ENCODE assay signal across 22 cellular contexts in the genomic region with DNA sequence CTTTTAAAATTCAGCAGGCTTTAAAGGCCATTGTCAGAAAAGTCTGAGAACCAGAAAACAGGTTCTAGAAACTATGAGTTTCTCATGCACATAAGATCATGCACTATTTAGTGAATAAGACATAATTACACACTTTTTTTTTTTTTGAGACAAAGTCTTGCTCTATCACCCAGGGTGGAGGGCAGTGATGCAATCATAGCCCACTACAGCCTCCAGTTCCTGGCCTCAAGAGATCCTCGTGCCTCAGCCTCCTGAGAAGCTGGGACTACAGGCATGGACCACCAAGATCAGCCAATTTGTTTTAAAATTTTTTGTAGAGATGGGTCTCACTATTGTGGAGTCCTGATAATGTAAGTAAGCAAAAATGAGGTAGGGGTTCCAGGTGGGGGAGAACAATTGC.
DNase-seq lines count a peak whose midpoint lies in the region; ATAC-seq and TF ChIP-seq lines count a peak whose summit lies in the region.
"Had no signal": no experiment of that assay in that cellular context is flagged by ENCODE, and none has a peak within 500 bp of the region (broad histone marks: within the 10 kb centered on the region; RNA-seq: fewer than 3 reads in every experiment).

No MANE protein-coding gene starts in this region.

- H3K27ac ChIP-seq in CD4-positive, CD25-positive, alpha-beta regulatory T cell (ENCODE audit: insufficient read depth, low read length, poor library complexity, severe bottlenecking): peak overlapping the region; percentile 57
- H3K27ac ChIP-seq in HUES6 (ENCODE audit: low read depth, low read length) (0 out of 2 replicates have a peak overlapping the region, but pooled peaks have one; percentile 23), neutrophil (peak overlapping the region; percentile 55)
- H3K27ac ChIP-seq: GM23248, psoas muscle, testis, vagina, WERI-Rb-1 had no signal

- peak overlapping the region; percentile 75 for H3K4me3 ChIP-seq in CD4-positive, CD25-positive, alpha-beta regulatory T cell (ENCODE audit: low read depth, low read length)
- H3K4me3 ChIP-seq in HUES6 (ENCODE audit: low read depth, low read length) (no peak overlapping the region), neutrophil (ENCODE audit: low read depth in 1 of 2, low read length in 1 of 2) (no peak overlapping the region), MG63 (no peak overlapping the region)
- H3K4me3 ChIP-seq: GM23248, heart left ventricle, psoas muscle, testis, vagina had no signal

- H3K36me3 ChIP-seq in CD4-positive, CD25-positive, alpha-beta regulatory T cell (ENCODE audit: control insufficient read depth, insufficient read depth, low read length): no peaks in the 10 kb centered on the region
- H3K36me3 ChIP-seq in HUES6 (ENCODE audit: control insufficient read depth, insufficient read depth, low read length) (no peaks in the 10 kb centered on the region), neutrophil (no peaks in the 10 kb centered on the region), MG63 (no peaks in the 10 kb centered on the region)
- H3K36me3 ChIP-seq: heart left ventricle, vagina, WERI-Rb-1 had no signal

- peak overlapping the region in 2 of 4 donors; percentile 50 to 64 for H3K4me3 Mint-ChIP-seq in CD4-positive, CD25-positive, alpha-beta regulatory T cell
- peak overlapping the region in 1 of 3 donors; percentile 24 for H3K4me3 Mint-ChIP-seq in T-cell

- H3K36me3 Mint-ChIP-seq in CD4-positive, CD25-positive, alpha-beta regulatory T cell: no peaks in the 10 kb centered on the region
- H3K36me3 Mint-ChIP-seq in T-cell: no peaks in the 10 kb centered on the region
- H3K36me3 Mint-ChIP-seq: CD4-positive, alpha-beta memory T cell had no signal

- POLR2A ChIA-PET in T-cell (lab: Charles Lee): no interaction called here

- H3K9me3 Mint-ChIP-seq in CD4-positive, CD25-positive, alpha-beta regulatory T cell: peaks cover 0 to 2% (median 0%) of the 10 kb centered on the region in 7 donors
- H3K9me3 Mint-ChIP-seq in T-cell: no peaks in the 10 kb centered on the region

- no peaks in the 10 kb centered on the region for H3K27me3 ChIP-seq in CD4-positive, CD25-positive, alpha-beta regulatory T cell (ENCODE audit: control insufficient read depth, insufficient read depth, low read length)
- no peaks in the 10 kb centered on the region for H3K27me3 ChIP-seq in HUES6 (ENCODE audit: control insufficient read depth, insufficient read depth, low read length)
- no peaks in the 10 kb centered on the region for H3K27me3 ChIP-seq in neutrophil
- H3K27me3 ChIP-seq in MG63: peaks cover 6% of the 10 kb centered on the region
- H3K27me3 ChIP-seq: heart left ventricle, testis, vagina had no signal

- no peaks in the 10 kb centered on the region for H3K27me3 Mint-ChIP-seq in CD4-positive, CD25-positive, alpha-beta regulatory T cell
- H3K27me3 Mint-ChIP-seq in T-cell: no peaks in the 10 kb centered on the region
- H3K27me3 Mint-ChIP-seq: CD4-positive, alpha-beta memory T cell had no signal

- no peak for ATAC-seq in CD4-positive, CD25-positive, alpha-beta regulatory T cell (ENCODE audit: low read depth in 2 of 2)
- ATAC-seq in T-cell (replicated peaks in 1 of 4): no peak
- ATAC-seq: heart left ventricle, psoas muscle had no signal

- no peaks in the 10 kb centered on the region for H3K9me3 ChIP-seq in CD4-positive, CD25-positive, alpha-beta regulatory T cell (ENCODE audit: control insufficient read depth in 2 of 2, low read length in 2 of 2)
- no peaks in the 10 kb centered on the region for H3K9me3 ChIP-seq in HUES6 (ENCODE audit: control insufficient read depth, insufficient read depth, low read depth, low read length)
- no peaks in the 10 kb centered on the region for H3K9me3 ChIP-seq in neutrophil
- no peaks in the 10 kb centered on the region for H3K9me3 ChIP-seq in MG63
- H3K9me3 ChIP-seq: heart left ventricle, psoas muscle, testis, vagina had no signal

- H3K4me1 ChIP-seq in CD4-positive, CD25-positive, alpha-beta regulatory T cell (ENCODE audit: control insufficient read depth, insufficient read depth, low read length, poor library complexity, severe bottlenecking): peaks cover 45% of the 10 kb centered on the region
- H3K4me1 ChIP-seq in HUES6 (ENCODE audit: control insufficient read depth, insufficient read depth, low read length) (peaks cover 22% of the 10 kb centered on the region), neutrophil (ENCODE audit: control insufficient read depth in 1 of 2, insufficient read depth in 1 of 2, low read depth in 1 of 2, low read length in 1 of 2) (peaks cover 21 to 44% of the 10 kb centered on the region in 2 experiments)
- H3K4me1 ChIP-seq: psoas muscle, testis, vagina had no signal

- CTCF ChIA-PET in T-cell (lab: Charles Lee): interaction anchor here in 1 of 2 donors (0.9 to 1.0 kb wide), 3 partner anchors 36 to 48 kb away, joined by 3 to 4 read pairs (median 4); no protein-coding TSS in a partner anchor

- no peak for TF ChIP-seq CTCF in neutrophil (IDR thresholded peaks at IDR 0.05)

- no peak for DNase-seq in CD4-positive, CD25-positive, alpha-beta regulatory T cell
- DNase-seq in T-cell (no peak), MG63 (no peak), hippocampal formation (lab: John Stamatoyannopoulos, UW) (no peak), GM03348 (ENCODE audit: low spot score) (no peak)
- DNase-seq: activated CD8-positive, alpha-beta memory T cell treated with anti-CD3 and anti-CD28 coated beads, Interleukin-2, amount 50 U/mL, for 48 hours; activated effector memory CD4-positive, alpha-beta T cell treated with anti-CD3 and anti-CD28 coated beads, Interleukin-2, amount 50 U/mL, for 16 hours; effector CD4-positive, alpha-beta T cell; GM23248; heart left ventricle; IMR-90; mammary epithelial cell; NCI-H1417 treated with DMSO at 0.1 percent for 48 hours; NCI-H2107; nucleus accumbens; psoas muscle; testis; WERI-Rb-1 had no signal

- H3K27ac Mint-ChIP-seq in CD4-positive, CD25-positive, alpha-beta regulatory T cell: peak overlapping the region; percentile 48 to 79 (median 75)
- H3K27ac Mint-ChIP-seq in T-cell: peak overlapping the region; percentile 51 to 65

- no peak overlapping the region for H3K9ac ChIP-seq in HUES6 (ENCODE audit: low read length)
- H3K9ac ChIP-seq: GM23248 had no signal

- peaks cover 22 to 78% (median 60%) of the 10 kb centered on the region in 4 donors for H3K4me1 Mint-ChIP-seq in CD4-positive, CD25-positive, alpha-beta regulatory T cell
- peaks cover 48 to 64% (median 49%) of the 10 kb centered on the region in 3 donors for H3K4me1 Mint-ChIP-seq in T-cell
